ENCODE assay signal across 1 cellular context in the genomic region with DNA sequence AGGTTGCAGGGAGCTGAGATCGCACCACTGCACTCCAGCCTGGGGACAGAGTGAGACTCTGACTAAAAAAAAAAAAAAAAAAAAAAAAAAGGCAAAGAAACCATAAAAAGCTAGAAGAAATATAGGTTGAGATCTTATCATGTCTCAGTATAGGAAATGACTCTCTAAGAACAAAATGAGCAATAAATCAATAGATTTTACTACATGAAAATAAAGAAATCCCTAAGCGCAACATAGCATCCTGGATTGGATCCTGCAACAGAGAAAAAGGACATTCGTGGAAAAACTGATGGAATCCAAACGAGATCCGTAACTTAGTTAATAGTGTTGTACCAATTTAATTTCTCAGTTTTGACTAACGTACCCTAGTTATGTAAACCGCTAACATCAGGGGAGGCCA.
TF ChIP-seq lines count a peak whose summit lies in the region.

No MANE protein-coding gene starts in this region.

TF ChIP-seq in K562, 482 proteins besides CTCF, POLR2A, EP300 and RAD21:
- TF ChIP-seq ZNF79 (CRISPR knock-in tag; IDR thresholded peaks at IDR 0.05; ENCODE audit: low read depth) (peak; percentile 93), XRCC5 (IDR thresholded peaks at IDR 0.05; ENCODE audit: low read depth, low read length) (no peak)
- TF ChIP-seq, protein P1, sequence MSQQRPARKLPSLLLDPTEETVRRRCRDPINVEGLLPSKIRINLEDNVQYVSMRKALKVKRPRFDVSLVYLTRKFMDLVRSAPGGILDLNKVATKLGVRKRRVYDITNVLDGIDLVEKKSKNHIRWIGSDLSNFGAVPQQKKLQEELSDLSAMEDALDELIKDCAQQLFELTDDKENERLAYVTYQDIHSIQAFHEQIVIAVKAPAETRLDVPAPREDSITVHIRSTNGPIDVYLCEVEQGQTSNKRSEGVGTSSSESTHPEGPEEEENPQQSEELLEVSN (IDR thresholded peaks at IDR 0.05; ENCODE audit: borderline replicate concordance in 1 of 2, extremely low read depth in 1 of 2, insufficient read depth in 1 of 2, insufficient read length in 1 of 2, low read depth in 1 of 2, low read length in 1 of 2, poor library complexity in 1 of 2, severe bottlenecking in 1 of 2) = no peak
- TF ChIP-seq, protein P2, sequence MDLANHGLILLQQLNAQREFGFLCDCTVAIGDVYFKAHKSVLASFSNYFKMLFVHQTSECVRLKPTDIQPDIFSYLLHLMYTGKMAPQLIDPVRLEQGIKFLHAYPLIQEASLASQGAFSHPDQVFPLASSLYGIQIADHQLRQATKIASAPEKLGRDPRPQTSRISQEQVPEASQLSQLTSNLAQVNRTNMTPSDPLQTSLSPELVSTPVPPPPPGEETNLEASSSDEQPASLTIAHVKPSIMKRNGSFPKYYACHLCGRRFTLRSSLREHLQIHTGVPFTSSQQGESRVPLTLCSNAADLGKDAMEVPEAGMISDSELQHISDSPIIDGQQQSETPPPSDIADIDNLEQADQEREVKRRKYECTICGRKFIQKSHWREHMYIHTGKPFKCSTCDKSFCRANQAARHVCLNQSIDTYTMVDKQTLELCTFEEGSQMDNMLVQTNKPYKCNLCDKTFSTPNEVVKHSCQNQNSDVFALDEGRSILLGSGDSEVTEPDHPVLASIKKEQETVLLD (IDR thresholded peaks at IDR 0.05) = no peak
